In genomic region chr6:113070681-113071080, GRCh38 we compare ENCODE assay signal across 7 cellular contexts.
A peak's percentile ranks its signal among the peaks of the same experiment; 100 is the strongest.
DNase-seq lines count a peak whose midpoint lies in the region; ATAC-seq, FAIRE-seq and TF ChIP-seq lines count a peak whose summit lies in the region.
"Not testable (repeated sequence)": the region's sequence is repeated elsewhere in the genome, so short reads cannot be mapped to it uniquely, and the experiment has no call there.

No MANE protein-coding gene starts in this region.

- not testable (repeated sequence) for ATAC-seq in GM12878

- 44% methylated on average over 3 of the region's 3 CpGs for WGBS in GM12878 (ENCODE audit: insufficient coverage, insufficient replicate concordance, low lambda C conversion rate, missing lambda C conversion rate)
- no CpG with 5 or more reads among the region's 3 CpGs for WGBS in trophoblast cell (ENCODE audit: extremely low coverage, insufficient coverage, insufficient read length)

- H3K36me3 ChIP-seq in HEK293 (ENCODE audit: control insufficient read depth in 2 of 2, insufficient read depth in 1 of 2, low read length in 2 of 2); GM12878 (ENCODE audit: control insufficient read depth in 2 of 2, insufficient read depth in 2 of 2, low read length in 1 of 2); trophoblast cell (ENCODE audit: control insufficient read depth in 1 of 2, insufficient read depth in 2 of 2, low read length in 2 of 2): not testable (repeated sequence)

- DNase-seq in Daoy (ENCODE audit: low read depth) (peak; percentile 17), NCI-H2171 treated with DMSO at 0.1 percent for 48 hours (lab: John Stamatoyannopoulos, UW) (peak; percentile 26), RPMI7951 (ENCODE audit: low read depth) (peak; percentile 67), fibroblast of mammary gland (ENCODE audit: low read depth) (peak; percentile 17), trophoblast cell (peak in 1 of 2 donors; percentile 16)
- not testable (repeated sequence) for DNase-seq in GM12878 (ENCODE audit: low read depth, low spot score)

- H4K91ac ChIP-seq in trophoblast cell (ENCODE audit: low read depth, low read length), result peak overlapping the region; percentile 14

- not testable (repeated sequence) for H3K79me1 ChIP-seq in trophoblast cell (ENCODE audit: low read length)

- H3K4me3 ChIP-seq in HEK293 (ENCODE audit: low read depth, low read length); GM12878; fibroblast of mammary gland (ENCODE audit: control insufficient read depth, low read depth, low read length); trophoblast cell (ENCODE audit: low read depth, low read length): not testable (repeated sequence)

- CTCF ChIA-PET in HEK293 (lab: Yijun Ruan, JAX), result not testable (repeated sequence)
- CTCF ChIA-PET in GM12878 (lab: Yijun Ruan, JAX), result interaction anchor here (0.7 kb wide), 1 partner anchor 293 kb away, joined by 3 read pairs; no protein-coding TSS in a partner anchor

- not testable (repeated sequence) for TF ChIP-seq EP300 in GM12878 (IDR thresholded peaks at IDR 0.05; ENCODE audit: borderline replicate concordance in 1 of 2, control insufficient read depth in 1 of 2, low read depth in 2 of 2, low read length in 2 of 2)

- not testable (repeated sequence) for H4K20me1 ChIP-seq in GM12878 (ENCODE audit: control insufficient read depth, insufficient read depth)

- not testable (repeated sequence) for H3K4ac ChIP-seq in trophoblast cell (ENCODE audit: low read depth, low read length)

- not testable (repeated sequence) for H3K79me2 ChIP-seq in GM12878 (ENCODE audit: control insufficient read depth, insufficient read depth, low read length); trophoblast cell (ENCODE audit: control insufficient read depth, insufficient read depth, low read length, poor library complexity)

- H2AFZ ChIP-seq in GM12878 (ENCODE audit: control insufficient read depth, low read depth, low read length); trophoblast cell (ENCODE audit: insufficient read depth, low read length, poor library complexity): not testable (repeated sequence)

- RAD21 ChIA-PET in GM12878 (lab: Charles Lee; ENCODE audit: unreplicated experiment), result interaction anchor here (0.9 kb wide), 1 partner anchor 11 kb away, joined by 3 read pairs; no protein-coding TSS in a partner anchor

- intact Hi-C loops in GM12878 (cut with micrococcal nuclease; ENCODE audit: unreplicated experiment), result not testable (repeated sequence)

- H3K27me3 ChIP-seq in GM12878 (replicated peaks in 1 of 2; ENCODE audit: control insufficient read depth in 2 of 2, insufficient read depth in 2 of 2, low read length in 1 of 2); trophoblast cell (ENCODE audit: insufficient read depth, low read length): not testable (repeated sequence)

- H3K4me1 ChIP-seq in HEK293 (ENCODE audit: control insufficient read depth, insufficient read depth, low read length); GM12878 (ENCODE audit: control insufficient read depth, insufficient read depth, low read length); trophoblast cell (ENCODE audit: control insufficient read depth in 1 of 2, insufficient read depth in 2 of 2, low read length in 2 of 2): not testable (repeated sequence)

- SMC1A ChIA-PET in GM12878 (lab: Charles Lee; ENCODE audit: uncharacterized antibody, unreplicated experiment), result not testable (repeated sequence)

- H3K9me3 ChIP-seq in HEK293 (ENCODE audit: control insufficient read depth, insufficient read depth, low read depth, low read length); GM12878 (replicated peaks; ENCODE audit: control insufficient read depth, insufficient read depth, low read length); trophoblast cell (ENCODE audit: insufficient read depth, low read depth, low read length): not testable (repeated sequence)

- not testable (repeated sequence) for TF ChIP-seq POLR2A in GM12878 (IDR thresholded peaks at IDR 0.05; ENCODE audit: low read depth, low read length)

- H2BK12ac ChIP-seq in trophoblast cell (ENCODE audit: low read length), result not testable (repeated sequence)

- not testable (repeated sequence) for FAIRE-seq in GM12878 (lab: Jason Lieb, UNC)

- in situ Hi-C loops in GM12878 (cut with MboI), result not testable (repeated sequence)

- H3K23ac ChIP-seq in trophoblast cell (ENCODE audit: low read length), result not testable (repeated sequence)

- H3K27ac ChIP-seq in HEK293 (ENCODE audit: extremely low read depth, low read depth, low read length); GM12878 (ENCODE audit: control insufficient read depth, insufficient read depth); trophoblast cell (ENCODE audit: low read depth, low read length): not testable (repeated sequence)

- not testable (repeated sequence) for H2AK5ac ChIP-seq in trophoblast cell (ENCODE audit: low read length)

- not testable (repeated sequence) for H4K12ac ChIP-seq in trophoblast cell (ENCODE audit: low read depth, low read length)

- not testable (repeated sequence) for H3K18ac ChIP-seq in trophoblast cell (ENCODE audit: low read length)

- TF ChIP-seq CTCF in HEK293 (tag by site-specific recombination; IDR thresholded peaks at IDR 0.05); GM12878 (IDR thresholded peaks at IDR 0.05 in 2 of 3, conservative IDR thresholded peaks at IDR 0.05 in 1 of 3; ENCODE audit: control insufficient read depth in 2 of 3, extremely low read depth in 1 of 3, insufficient read depth in 1 of 3, low read depth in 3 of 3, low read length in 3 of 3); fibroblast of mammary gland (conservative IDR thresholded peaks at IDR 0.05; ENCODE audit: control insufficient read depth, insufficient read depth, low read depth, low read length): not testable (repeated sequence)

- not testable (repeated sequence) for H2BK5ac ChIP-seq in trophoblast cell (ENCODE audit: low read depth, low read length, poor library complexity)

- not testable (repeated sequence) for TF ChIP-seq RAD21 in GM12878 (IDR thresholded peaks at IDR 0.05; ENCODE audit: insufficient read depth, low read depth, low read length)

- not testable (repeated sequence) for H3K9ac ChIP-seq in GM12878 (ENCODE audit: control insufficient read depth, insufficient read depth, low read length); trophoblast cell (ENCODE audit: low read length)

- H3K4me2 ChIP-seq in GM12878 (ENCODE audit: control insufficient read depth, insufficient read depth); trophoblast cell (ENCODE audit: low read length): not testable (repeated sequence)

- H2BK120ac ChIP-seq in trophoblast cell (ENCODE audit: insufficient read depth, low read length, poor library complexity), result not testable (repeated sequence)

- not testable (repeated sequence) for H4K8ac ChIP-seq in trophoblast cell (ENCODE audit: low read depth, low read length)

- POLR2A ChIA-PET in HEK293 (lab: Yijun Ruan, JAX), result interaction anchor here (0.6 kb wide), 1 partner anchor 190 kb away, joined by 3 read pairs; no protein-coding TSS in a partner anchor
- POLR2A ChIA-PET in GM12878 (lab: Charles Lee), result not testable (repeated sequence)

- not testable (repeated sequence) for BruUV-seq in GM12878 (replicated peaks; lab: Mats Ljungman, UMichigan)

- H3K14ac ChIP-seq in trophoblast cell (ENCODE audit: low read length), result not testable (repeated sequence)

TF ChIP-seq in HEK293, 187 proteins besides CTCF, POLR2A, EP300 and RAD21:
- TF ChIP-seq SP7 (tag by site-specific recombination; IDR thresholded peaks at IDR 0.05), result peak; percentile 75
- TF ChIP-seq ZNF366 (tag by site-specific recombination; conservative IDR thresholded peaks at IDR 0.05), result peak; percentile 71

TF ChIP-seq in GM12878, 131 proteins besides CTCF, POLR2A, EP300 and RAD21:
- TF ChIP-seq NR2F1 (conservative IDR thresholded peaks at IDR 0.05), result 0 out of 2 replicates have a peak, but pooled peaks have one; percentile 24
